ENCODE assay signal across 1 cellular context in genomic region chr6:46741910-46742309, GRCh38.
TF ChIP-seq lines count a peak whose summit lies in the region.

No MANE protein-coding gene starts in this region.

TF ChIP-seq in HepG2, 621 proteins besides CTCF, POLR2A, EP300 and RAD21:
- no peak for TF ChIP-seq BRD4 (CRISPR knock-in tag; IDR thresholded peaks at IDR 0.05)
- peak; percentile 55; the same call in 1 of the 2 replicates for TF ChIP-seq CEBPB (IDR thresholded peaks at IDR 0.05; ENCODE audit: borderline replicate concordance, low read depth, low read length)
